10 cellular contexts compared by ENCODE assay signal in genomic region chr3:59268170-59268569, GRCh38.
"Had no signal": no experiment of that assay in that cellular context is flagged by ENCODE, and none has a peak within 500 bp of the region (broad histone marks: within the 10 kb centered on the region; RNA-seq: fewer than 3 reads in every experiment).

No MANE protein-coding gene starts in this region.

- H3K9ac ChIP-seq: parathyroid adenoma had no signal

- H3K4me1 ChIP-seq: heart left ventricle, left ventricle myocardium inferior, parathyroid adenoma, uterus had no signal

- ATAC-seq: activated naive CD8-positive, alpha-beta T cell treated with anti-CD3 and anti-CD28 coated beads, Interleukin-2, amount 50 U/mL, for 24 hours; heart left ventricle had no signal

- H3K9me3 ChIP-seq: esophagus muscularis mucosa, heart left ventricle, left ventricle myocardium inferior, uterus had no signal

- H3K36me3 ChIP-seq: esophagus muscularis mucosa, heart left ventricle, left ventricle myocardium inferior, uterus had no signal

- H3K27me3 ChIP-seq: esophagus muscularis mucosa, heart left ventricle, uterus had no signal

- DNase-seq: activated CD4-positive, alpha-beta T cell treated with anti-CD3 and anti-CD28 coated beads for 4 hours; activated naive CD4-positive, alpha-beta T cell treated with Interleukin-2 at 50 U/mL for 16 hours; activated naive CD8-positive, alpha-beta T cell treated with anti-CD3 and anti-CD28 coated beads, Interleukin-2, amount 50 U/mL, for 24 hours; heart left ventricle; left ventricle myocardium inferior; mesendoderm; retina; uterus had no signal

- H3K4me3 ChIP-seq: esophagus muscularis mucosa, heart left ventricle, left ventricle myocardium inferior, uterus had no signal

- H3K27ac ChIP-seq: esophagus muscularis mucosa, heart left ventricle, left ventricle myocardium inferior, parathyroid adenoma, uterus had no signal

- H2AFZ ChIP-seq: parathyroid adenoma had no signal
